Comparison of ENCODE assay signal across 8 cellular contexts in the genomic region with DNA sequence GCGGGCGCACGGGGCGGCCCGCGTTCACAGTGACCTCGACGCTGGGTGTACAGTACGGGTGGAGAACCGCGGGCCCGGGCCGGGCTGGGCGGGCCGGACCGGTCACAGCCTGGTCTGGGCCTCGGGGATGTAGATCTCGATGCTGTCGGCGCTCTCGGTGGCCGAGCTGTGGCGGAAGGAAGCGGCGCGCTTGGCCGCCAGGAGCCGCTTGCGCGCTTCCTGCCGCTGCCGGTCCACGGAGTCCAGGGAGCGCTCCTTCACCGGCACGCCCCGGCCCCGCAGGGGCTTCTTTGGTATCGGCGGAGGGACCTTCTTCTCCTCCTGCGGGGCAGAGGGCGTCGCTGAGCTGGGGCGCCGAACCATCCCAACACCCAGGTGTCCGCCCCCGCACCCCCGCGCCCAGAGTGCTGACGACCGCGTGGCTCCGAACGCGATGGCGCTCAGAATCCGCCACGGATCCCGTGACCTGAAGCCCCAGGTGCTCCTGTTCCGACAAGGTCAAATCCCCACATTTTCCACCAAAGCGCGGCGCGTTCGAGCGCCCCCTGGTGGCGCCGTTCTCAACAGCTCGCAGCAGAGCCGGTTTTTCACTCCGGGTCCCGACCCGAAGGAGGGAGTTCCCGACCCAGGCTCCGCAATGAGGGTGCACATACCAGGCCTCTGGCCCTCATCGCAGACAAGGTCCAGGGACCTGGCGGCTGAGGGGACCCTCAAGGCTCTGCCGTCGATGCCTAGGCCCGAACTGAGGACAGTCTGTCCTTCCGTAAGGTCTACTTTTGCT. TPM values are rescaled to one million over a fixed set of nuclear protein-coding genes. Genes with fewer than 3 reads are reported as not detected.
DNase-seq lines count a peak whose midpoint lies in the region; ATAC-seq and TF ChIP-seq lines count a peak whose summit lies in the region.

No MANE protein-coding gene starts in this region.

- peak; percentile 81 for DNase-seq in G401 (ENCODE audit: low spot score)
- DNase-seq in HFF-Myc (ENCODE audit: extremely low read depth, low read depth), result peak; percentile 42
- peak; percentile 60 for DNase-seq in NCI-H2081 treated with DMSO at 0.1 percent for 48 hours (lab: John Stamatoyannopoulos, UW)
- DNase-seq in activated CD4-positive, alpha-beta T cell treated with anti-CD3 and anti-CD28 coated beads for 48 hours, result peak; percentile 96
- DNase-seq in colonic mucosa, result peak; percentile 92
- DNase-seq in left kidney (ENCODE audit: low read depth, low spot score), result peak; percentile 84
- peak; percentile 92 for DNase-seq in stimulated activated CD4-positive, alpha-beta T cell treated with anti-CD3 and anti-CD28 coated beads, Interleukin-1b, Interleukin-23, amount 100 ng/mL, for 48 hours

- H3K9ac ChIP-seq in colonic mucosa (ENCODE audit: low read depth in 2 of 2, low read length in 2 of 2), result peak overlapping the region; percentile 69 to 93

- no peak for ATAC-seq in GM18858 (IDR thresholded peaks at IDR 0.05; ENCODE audit: unreplicated experiment)

- intact Hi-C loops in colonic mucosa (cut with DNase I), result loop anchor here (5.0 kb wide), 1 partner anchor 79 kb away; no protein-coding TSS in a partner anchor

- H3K27ac ChIP-seq in colonic mucosa, result peak overlapping the region; percentile 60

- in situ Hi-C loops in G401 (cut with HindIII; ENCODE audit: low sequenced_read_pairs), result no loop called here

- no peaks in the 10 kb centered on the region for H3K4me1 ChIP-seq in colonic mucosa

- TF ChIP-seq CTCF in HFF-Myc (IDR thresholded peaks at IDR 0.05; ENCODE audit: low read depth, low read length, missing control alignments) (peak; percentile 94), colonic mucosa (IDR thresholded peaks at IDR 0.05) (peak; percentile 97)

- no peaks in the 10 kb centered on the region for H3K27me3 ChIP-seq in colonic mucosa

- no peaks in the 10 kb centered on the region for H3K36me3 ChIP-seq in colonic mucosa

- H3K9me3 ChIP-seq in colonic mucosa, result no peaks in the 10 kb centered on the region

- H3K4me3 ChIP-seq in HFF-Myc (replicated peaks; ENCODE audit: low read depth, low read length), result peak overlapping the region; percentile 52
- peak overlapping the region; percentile 66 for H3K4me3 ChIP-seq in colonic mucosa

RNA-seq across cellular contexts. Expression of gene SMIM12, which starts 6.6 kb away (rescaled TPM):
- 64.5 and 72.1 TPM in 2 replicates for total RNA-seq in G401 (2014; rRNA removed; shearing (Covaris generic))
- total RNA-seq in colonic mucosa, result 10 to 100 TPM; 49.6 to 55.2 TPM

Comparison
In these comparisons a context has a peak if more than half of its experiments do, and no peak if none do; other contexts are left out.
1. DNase-seq: peak in every context shown above with its lines; median percentile 96 in activated CD4-positive, alpha-beta T cell treated with anti-CD3 and anti-CD28 coated beads for 48 hours; 92 in colonic mucosa; 92 in stimulated activated CD4-positive, alpha-beta T cell treated with anti-CD3 and anti-CD28 coated beads, Interleukin-1b, Interleukin-23, amount 100 ng/mL, for 48 hours; 84 in left kidney; 81 in G401; 60 in NCI-H2081 treated with DMSO at 0.1 percent for 48 hours; 42 in HFF-Myc.